Comparison of ENCODE assay signal across 15 cellular contexts in genomic region chr20:55893031-55893430, GRCh38.
"Had no signal": no experiment of that assay in that cellular context is flagged by ENCODE, and none has a peak within 500 bp of the region (broad histone marks: within the 10 kb centered on the region; RNA-seq: fewer than 3 reads in every experiment).

No MANE protein-coding gene starts in this region.

- H3K27me3 ChIP-seq: brain microvascular endothelial cell, esophagus squamous epithelium, left lung, sigmoid colon, spleen, upper lobe of right lung had no signal

- H3K9me3 ChIP-seq: sigmoid colon, thoracic aorta had no signal

- H3K36me3 ChIP-seq: brain microvascular endothelial cell, esophagus squamous epithelium, left lung, sigmoid colon, spleen, thoracic aorta, upper lobe of right lung had no signal

- ATAC-seq: left lung; stimulated activated naive B cell treated with anti-CD40 and anti-IgM and Interleukin-4, amounts not matched to agents 10 μg/mL and 1 μg/mL and 100 μg/mL, for 72 hours; upper lobe of right lung had no signal

- H3K27ac ChIP-seq: brain microvascular endothelial cell, esophagus squamous epithelium, left lung, sigmoid colon, spleen, thoracic aorta, upper lobe of right lung had no signal

- H3K4me1 ChIP-seq: esophagus squamous epithelium, left lung, sigmoid colon, spleen, upper lobe of right lung had no signal

- H3K4me3 ChIP-seq: esophagus squamous epithelium, left lung, sigmoid colon, spleen, thoracic aorta, upper lobe of right lung had no signal

- DNase-seq: activated CD4-positive, alpha-beta T cell treated with anti-CD3 and anti-CD28 coated beads, Interleukin-2, amount 50 U/mL, for 48 hours; activated naive CD4-positive, alpha-beta T cell treated with Interleukin-2 at 50 U/mL for 16 hours; activated naive CD8-positive, alpha-beta T cell treated with anti-CD3 and anti-CD28 coated beads, Interleukin-2, amount 10 ng/mL, durations not matched to agents 7 days and 5 days; brain microvascular endothelial cell; cortex of kidney; esophagus squamous epithelium; left lung; midbrain; nephron progenitor cell; nucleus accumbens; sigmoid colon; spleen; stimulated activated naive B cell treated with anti-CD40 and anti-IgM and Interleukin-4, amounts not matched to agents 10 μg/mL and 1 μg/mL and 100 μg/mL, for 72 hours; upper lobe of right lung had no signal
